ENCODE assay signal across 32 cellular contexts in genomic region chr4:88702780-88703179, GRCh38.
"Had no signal": no experiment of that assay in that cellular context is flagged by ENCODE, and none has a peak within 500 bp of the region (broad histone marks: within the 10 kb centered on the region; RNA-seq: fewer than 3 reads in every experiment).

No MANE protein-coding gene starts in this region.

- H3K9me3 ChIP-seq: esophagus squamous epithelium, heart right ventricle, left lung, mucosa of descending colon, prostate gland, right atrium auricular region, suprapubic skin, transverse colon, upper lobe of right lung, uterus had no signal

- H3K27me3 Mint-ChIP-seq: dendritic cell treated with granulocyte-macrophage colony-stimulating factor and Interleukin-4, amounts not matched to agents 40 ng/mL and 50 ng/mL, for 4 days; naive B cell; stimulated activated naive CD8-positive, alpha-beta T cell treated with anti-CD3 and anti-CD28 coated beads, Interleukin-15, amount 100 ng/mL, for 72 hours had no signal

- H3K27me3 ChIP-seq: esophagus squamous epithelium, heart right ventricle, left lung, neural progenitor cell, right atrium auricular region, suprapubic skin, transverse colon, upper lobe of right lung, uterus had no signal

- FAIRE-seq: islet of Langerhans had no signal

- H2AFZ ChIP-seq: neural progenitor cell, parathyroid adenoma had no signal

- ATAC-seq: heart right ventricle; left cardiac atrium; left lung; mucosa of descending colon; sciatic nerve; stimulated activated naive CD8-positive, alpha-beta T cell treated with anti-CD3 and anti-CD28 coated beads, Interleukin-15, amount 100 ng/mL, for 72 hours; upper lobe of right lung had no signal

- H3K79me2 ChIP-seq: parathyroid adenoma had no signal

- H3K36me3 ChIP-seq: neural progenitor cell, uterus had no signal

- H3K4me3 ChIP-seq: esophagus squamous epithelium, heart right ventricle, left lung, mucosa of descending colon, neural progenitor cell, prostate gland, right atrium auricular region, smooth muscle cell, suprapubic skin, transverse colon, upper lobe of right lung, uterus had no signal

- H3K27ac Mint-ChIP-seq: dendritic cell treated with granulocyte-macrophage colony-stimulating factor and Interleukin-4, amounts not matched to agents 40 ng/mL and 50 ng/mL, for 4 days; endodermal cell; mesothelial cell of epicardium; naive B cell; nephron; neural progenitor cell; stimulated activated naive CD8-positive, alpha-beta T cell treated with anti-CD3 and anti-CD28 coated beads, Interleukin-15, amount 100 ng/mL, for 72 hours had no signal

- H3K27ac ChIP-seq: esophagus squamous epithelium, heart right ventricle, left lung, neural progenitor cell, parathyroid adenoma, prostate gland, right atrium auricular region, suprapubic skin, transverse colon, upper lobe of right lung, uterus had no signal

- DNase-seq: effector CD8-positive, alpha-beta T cell; endodermal cell; esophagus squamous epithelium; foreskin melanocyte; glutamatergic neuron; heart right ventricle; hippocampal formation; left cardiac atrium; left lung; mesenchymal stem cell; mucosa of descending colon; naive B cell; stimulated activated CD4-positive, alpha-beta T cell treated with anti-CD3 and anti-CD28 coated beads, Interleukin-12 subunit alpha, Interleukin-12 subunit beta, amount 100 ng/mL, for 4 hours; stimulated activated CD4-positive, alpha-beta T cell treated with anti-CD3 and anti-CD28 coated beads, Interleukin-1b, Interleukin-23, amount 100 ng/mL, for 48 hours; stimulated activated CD4-positive, alpha-beta T cell treated with anti-CD3 and anti-CD28 coated beads, Interleukin-4, amount 100 ng/mL, for 1 hour; stimulated activated CD8-positive, alpha-beta memory T cell treated with anti-CD3 and anti-CD28 coated beads, Interleukin-4, amount 100 ng/mL, for 48 hours; stimulated activated naive CD4-positive, alpha-beta T cell; stimulated activated naive CD8-positive, alpha-beta T cell treated with anti-CD3 and anti-CD28 coated beads, Interleukin-15, amount 100 ng/mL, for 72 hours; transverse colon; upper lobe of right lung; uterus had no signal

- H3K4me3 Mint-ChIP-seq: dendritic cell treated with granulocyte-macrophage colony-stimulating factor and Interleukin-4, amounts not matched to agents 40 ng/mL and 50 ng/mL, for 4 days; endodermal cell; mesothelial cell of epicardium; naive B cell; nephron; neural progenitor cell; stimulated activated naive CD8-positive, alpha-beta T cell treated with anti-CD3 and anti-CD28 coated beads, Interleukin-15, amount 100 ng/mL, for 72 hours had no signal

- H3K4me1 ChIP-seq: left lung, neural progenitor cell, prostate gland, upper lobe of right lung, uterus had no signal

- H3K4me2 ChIP-seq: neural progenitor cell, smooth muscle cell had no signal

- H3K9me3 Mint-ChIP-seq: endodermal cell, mesothelial cell of epicardium, nephron, neural progenitor cell had no signal

- H3K36me3 Mint-ChIP-seq: neural progenitor cell had no signal

- H3K9ac ChIP-seq: neural progenitor cell, parathyroid adenoma had no signal
